Comparison of ENCODE assay signal across 8 cellular contexts in the genomic region with DNA sequence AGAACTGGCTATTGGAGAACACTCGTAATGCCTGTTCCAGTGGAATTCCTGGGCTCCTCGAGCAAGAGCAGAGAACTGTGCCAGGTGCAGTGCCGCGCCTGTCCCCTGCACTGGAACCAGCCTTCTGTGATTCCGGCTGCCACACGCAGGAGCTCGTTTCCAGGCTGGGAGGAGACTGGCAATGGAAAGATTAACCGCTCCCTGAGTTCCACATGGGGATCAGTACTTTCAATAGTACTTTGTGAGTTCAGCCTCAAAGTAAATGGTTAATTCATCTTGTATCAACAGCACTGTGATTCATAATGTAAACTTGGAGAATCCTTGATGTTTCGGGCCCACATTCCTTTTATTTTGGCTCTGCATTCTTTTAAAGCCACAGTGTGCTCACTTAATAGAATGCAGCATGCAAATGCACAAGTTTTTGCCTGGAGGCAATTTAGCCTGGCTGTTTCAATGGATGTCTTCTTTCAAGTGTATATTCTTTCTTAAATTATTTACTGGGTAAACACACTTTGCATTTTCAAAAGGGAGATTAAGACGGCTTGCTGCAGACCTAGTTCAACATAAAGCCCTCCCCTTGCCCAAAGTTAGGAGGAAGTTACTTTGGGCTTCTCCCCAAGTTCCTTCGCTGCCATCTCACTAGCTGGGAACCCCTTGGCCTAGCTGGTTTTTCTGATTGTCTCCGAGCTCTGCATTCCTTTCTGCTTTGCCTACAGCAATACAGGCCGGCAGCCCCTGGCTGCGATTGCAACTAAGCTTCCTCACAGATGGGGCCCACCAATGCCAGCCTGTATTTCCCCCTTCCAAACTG.
DNase-seq lines count a peak whose midpoint lies in the region; ATAC-seq and TF ChIP-seq lines count a peak whose summit lies in the region.
"Had no signal": no experiment of that assay in that cellular context is flagged by ENCODE, and none has a peak within 500 bp of the region (broad histone marks: within the 10 kb centered on the region; RNA-seq: fewer than 3 reads in every experiment).

No MANE protein-coding gene starts in this region.

- peak; percentile 75 for ATAC-seq in body of pancreas
- no peak for ATAC-seq in GM21619 (IDR thresholded peaks at IDR 0.05; ENCODE audit: unreplicated experiment)
- ATAC-seq in GM21528 (IDR thresholded peaks at IDR 0.05; ENCODE audit: low FRiP score, unreplicated experiment): no peak

- H3K36me3 ChIP-seq in body of pancreas (replicated peaks in 1 of 2; ENCODE audit: insufficient read depth in 1 of 2, low read depth in 2 of 2): no peaks in the 10 kb centered on the region
- H3K36me3 ChIP-seq in kidney epithelial cell (ENCODE audit: control insufficient read depth, insufficient read depth, low read length): no peaks in the 10 kb centered on the region
- no peaks in the 10 kb centered on the region for H3K36me3 ChIP-seq in thyroid gland

- TF ChIP-seq CTCF in body of pancreas (IDR thresholded peaks at IDR 0.05) (peak in 2 of 7 experiments; percentile 1 to 4), kidney epithelial cell (IDR thresholded peaks at IDR 0.05; ENCODE audit: insufficient read depth, low read length, poor library complexity, severe bottlenecking) (no peak), thyroid gland (IDR thresholded peaks at IDR 0.05) (peak in 1 of 6 experiments; percentile 26)

- peak; percentile 76 for DNase-seq in HPDE6-E6E7 (ENCODE audit: extremely low spot score)
- peak; percentile 34 to 62 (median 53) for DNase-seq in body of pancreas
- peak; percentile 93 for DNase-seq in kidney epithelial cell (ENCODE audit: low read depth)
- peak; percentile 73 to 85 for DNase-seq in thyroid gland
- no peak for DNase-seq in erythroblast (lab: John Stamatoyannopoulos, UW)
- DNase-seq: stimulated activated naive CD4-positive, alpha-beta T cell treated with Interleukin-2 at 50 U/mL for 16 hours had no signal

- no peaks in the 10 kb centered on the region for H3K9me3 ChIP-seq in body of pancreas
- no peaks in the 10 kb centered on the region for H3K9me3 ChIP-seq in thyroid gland

- WGBS in body of pancreas, 2 donors: 50 to 60% methylated on average over 14 of the region's 14 CpGs
- WGBS in thyroid gland, 2 donors: 46 to 56% methylated on average over 14 of the region's 14 CpGs

- TF ChIP-seq POLR2A in body of pancreas (IDR thresholded peaks at IDR 0.05) (peak in 1 of 3 donors; percentile 2), thyroid gland (IDR thresholded peaks at IDR 0.05) (no peak), erythroblast (IDR thresholded peaks at IDR 0.05; ENCODE audit: low read length) (no peak)

- intact Hi-C loops in body of pancreas (cut with DNase I) (no loop called here), thyroid gland (cut with DNase I) (loop anchor here (10.0 kb wide), 1 partner anchor 133 kb away; no protein-coding TSS in a partner anchor)

- no peaks in the 10 kb centered on the region for H3K27me3 ChIP-seq in body of pancreas
- H3K27me3 ChIP-seq in kidney epithelial cell (ENCODE audit: control insufficient read depth, insufficient read depth, low read length): no peaks in the 10 kb centered on the region
- no peaks in the 10 kb centered on the region for H3K27me3 ChIP-seq in thyroid gland

- H3K4me1 ChIP-seq in body of pancreas (peaks cover 23% of the 10 kb centered on the region), thyroid gland (peaks cover 0 to 7% of the 10 kb centered on the region in 2 donors)

- no peak overlapping the region for H3K4me3 ChIP-seq in body of pancreas
- H3K4me3 ChIP-seq in kidney epithelial cell (ENCODE audit: low read depth, low read length): no peak overlapping the region
- H3K4me3 ChIP-seq in thyroid gland (replicated peaks in 1 of 3): no peak overlapping the region

- H3K27ac ChIP-seq in body of pancreas (peak overlapping the region in 3 of 4 donors; percentile 29 to 73 (median 63)), thyroid gland (peak overlapping the region in 2 of 3 donors; percentile 19 to 21)

Comparison
In these comparisons a context has a peak if more than half of its experiments do, and no peak if none do; other contexts are left out.
1. DNase-seq: peak in HPDE6-E6E7 (single experiment), body of pancreas (4 of 4), kidney epithelial cell (single experiment) and thyroid gland (2 of 2); none in erythroblast (0 of 2).